Comparison of ENCODE assay signal across 17 cellular contexts in genomic region chr19:3936506-3937442, GRCh38. TPM values are rescaled to one million over a fixed set of nuclear protein-coding genes. Genes with fewer than 3 reads are reported as not detected.
DNase-seq lines count a peak whose midpoint lies in the region; ATAC-seq and TF ChIP-seq lines count a peak whose summit lies in the region.
"Had no signal": no experiment of that assay in that cellular context is flagged by ENCODE, and none has a peak within 500 bp of the region (broad histone marks: within the 10 kb centered on the region; RNA-seq: fewer than 3 reads in every experiment).

No MANE protein-coding gene starts in this region.

- H3K27me3 ChIP-seq in lower lobe of right lung (ENCODE audit: low read depth) (peaks cover 22% of the 10 kb centered on the region), dorsolateral prefrontal cortex (peaks cover 0 to 28% (median 12%) of the 10 kb centered on the region in 45 donors)

- ATAC-seq in Right ventricle myocardium inferior (peak; percentile 10), left cardiac atrium (no peak), SK-N-SH treated with all-trans-retinoic acid at 6 μM for 48 hours (peak; percentile 41; the same call in 2 of the 3 replicates), lower lobe of right lung (peak; percentile 31 to 40), HG02938 (IDR thresholded peaks at IDR 0.05; ENCODE audit: unreplicated experiment) (no peak)
- ATAC-seq in stimulated activated memory B cell treated with anti-CD40 and anti-IgM and Interleukin-4, amounts not matched to agents 10 μg/mL and 1 μg/mL and 100 μg/mL, for 72 hours, result peak; percentile 46
- ATAC-seq: GM12878, HCT116 had no signal

- no peaks in the 10 kb centered on the region for H3K9me3 ChIP-seq in lower lobe of right lung
- H3K9me3 ChIP-seq: BLaER1 had no signal

- no peak for TF ChIP-seq CTCF in lower lobe of right lung (IDR thresholded peaks at IDR 0.05)
- TF ChIP-seq CTCF in dorsolateral prefrontal cortex (IDR thresholded peaks at IDR 0.05 in 54 of 56, conservative IDR thresholded peaks at IDR 0.05 in 2 of 56; ENCODE audit: low read depth in 1 of 56, partially characterized antibody in 56 of 56), result no peak

- H3K4me1 Mint-ChIP-seq in stimulated activated memory B cell treated with anti-CD40 and anti-IgM and Interleukin-4, amounts not matched to agents 10 μg/mL and 1 μg/mL and 100 μg/mL, for 72 hours, result no peaks in the 10 kb centered on the region
- H3K4me1 Mint-ChIP-seq: IgD-negative memory B cell had no signal

- no peak overlapping the region for H3K27ac Mint-ChIP-seq in stimulated activated memory B cell treated with anti-CD40 and anti-IgM and Interleukin-4, amounts not matched to agents 10 μg/mL and 1 μg/mL and 100 μg/mL, for 72 hours
- H3K27ac Mint-ChIP-seq: IgD-negative memory B cell had no signal

- no peaks in the 10 kb centered on the region for H3K36me3 ChIP-seq in lower lobe of right lung
- H3K36me3 ChIP-seq: BLaER1 had no signal

- H3K36me3 Mint-ChIP-seq in stimulated activated memory B cell treated with anti-CD40 and anti-IgM and Interleukin-4, amounts not matched to agents 10 μg/mL and 1 μg/mL and 100 μg/mL, for 72 hours, result no peaks in the 10 kb centered on the region
- H3K36me3 Mint-ChIP-seq: IgD-negative memory B cell had no signal

- no peak overlapping the region for H3K4me3 ChIP-seq in lower lobe of right lung
- H3K4me3 ChIP-seq in dorsolateral prefrontal cortex, result no peak overlapping the region
- H3K4me3 ChIP-seq: BLaER1, GM12878 had no signal

- no peaks in the 10 kb centered on the region for H3K9me3 Mint-ChIP-seq in stimulated activated memory B cell treated with anti-CD40 and anti-IgM and Interleukin-4, amounts not matched to agents 10 μg/mL and 1 μg/mL and 100 μg/mL, for 72 hours
- H3K9me3 Mint-ChIP-seq: IgD-negative memory B cell had no signal

- no peak overlapping the region for H3K4me3 Mint-ChIP-seq in stimulated activated memory B cell treated with anti-CD40 and anti-IgM and Interleukin-4, amounts not matched to agents 10 μg/mL and 1 μg/mL and 100 μg/mL, for 72 hours
- H3K4me3 Mint-ChIP-seq: IgD-negative memory B cell had no signal

- DNase-seq in Right ventricle myocardium inferior (ENCODE audit: missing footprints) (no peak), left cardiac atrium (no peak), lower lobe of right lung (no peak), dorsolateral prefrontal cortex (no peak)
- DNase-seq in activated effector memory CD4-positive, alpha-beta T cell treated with Interleukin-2 at 50 U/mL for 16 hours, result no peak
- DNase-seq: AML-193, DMS 273 treated with DMSO at 0.1 percent for 48 hours had no signal

- peaks cover 48% of the 10 kb centered on the region for H3K27me3 Mint-ChIP-seq in stimulated activated memory B cell treated with anti-CD40 and anti-IgM and Interleukin-4, amounts not matched to agents 10 μg/mL and 1 μg/mL and 100 μg/mL, for 72 hours

- intact Hi-C loops in Right ventricle myocardium inferior (cut with DNase I), result no loop called here
- intact Hi-C loops in left cardiac atrium (cut with DNase I), result no loop called here
- intact Hi-C loops in lower lobe of right lung (cut with DNase I), result no loop called here
- intact Hi-C loops in dorsolateral prefrontal cortex (cut with DNase I), result no loop called here

- H3K27ac ChIP-seq in lower lobe of right lung (no peak overlapping the region), dorsolateral prefrontal cortex (no peak overlapping the region)
- H3K27ac ChIP-seq: 22Rv1, BLaER1 had no signal

- no peaks in the 10 kb centered on the region for H3K4me1 ChIP-seq in lower lobe of right lung

TF ChIP-seq in SK-N-SH treated with all-trans-retinoic acid at 6 μM for 48 hours, 23 proteins besides CTCF, POLR2A, EP300 and RAD21 (continues in another document):
- TF ChIP-seq SNAI2 (CRISPR knock-in tag; IDR thresholded peaks at IDR 0.05) (no peak), ZFP30 (CRISPR knock-in tag; IDR thresholded peaks at IDR 0.05) (no peak), BACH2 (CRISPR knock-in tag; IDR thresholded peaks at IDR 0.05; ENCODE audit: borderline replicate concordance) (no peak), TCF4 (CRISPR knock-in tag; IDR thresholded peaks at IDR 0.05; ENCODE audit: borderline replicate concordance) (no peak), CSRNP3 (CRISPR knock-in tag; IDR thresholded peaks at IDR 0.05) (no peak), POU6F1 (CRISPR knock-in tag; IDR thresholded peaks at IDR 0.05; ENCODE audit: borderline replicate concordance, low read depth) (no peak), TOX (CRISPR knock-in tag; IDR thresholded peaks at IDR 0.05; ENCODE audit: borderline replicate concordance) (no peak), ZFP3 (CRISPR knock-in tag; IDR thresholded peaks at IDR 0.05) (no peak), TSHZ2 (CRISPR knock-in tag; IDR thresholded peaks at IDR 0.05) (no peak), ISL1 (CRISPR knock-in tag; IDR thresholded peaks at IDR 0.05) (no peak), ZNF8 (CRISPR knock-in tag; IDR thresholded peaks at IDR 0.05) (no peak)

RNA-seq across cellular contexts. Expression of gene NMRK2, which starts 3.9 kb away (rescaled TPM):
- total RNA-seq in Right ventricle myocardium inferior, result 627 TPM
- total RNA-seq in left cardiac atrium, result 1,000 to 10,000 TPM; 1,098 to 1,409 TPM
- total RNA-seq in lower lobe of right lung, result not detected
- 1 to 10 TPM in 2 of 120 experiments, under 1 TPM in 9, not detected in 109; 0.36 to 1.5 (median 0.75) TPM for total RNA-seq in dorsolateral prefrontal cortex
- total RNA-seq: Daoy, GM12878, HT1080 had no signal

RNA-seq across cellular contexts. Expression of gene DAPK3, which starts 34.1 kb away (rescaled TPM):
- total RNA-seq in Right ventricle myocardium inferior (67.5 TPM), left cardiac atrium (10 to 100 TPM; 52.4 to 95.1 TPM), lower lobe of right lung (50.5 TPM), dorsolateral prefrontal cortex (10 to 100 TPM; 47.9 to 98.2 (median 67.8) TPM)

RNA-seq across cellular contexts. Expression of gene EEF2, which starts 48.5 kb away (rescaled TPM):
- total RNA-seq in Right ventricle myocardium inferior, result 2,154 TPM
- 1,000 to 10,000 TPM; 1,815 to 2,062 TPM for total RNA-seq in left cardiac atrium
- total RNA-seq in lower lobe of right lung, result 1,984 TPM
- 1,000 to 10,000 TPM in 114 of 120 experiments, 100 to 1,000 TPM in 6; 863 to 1,554 (median 1,176) TPM for total RNA-seq in dorsolateral prefrontal cortex

RNA-seq across cellular contexts. Expression of gene ATCAY, which starts 56.3 kb away (rescaled TPM):
- total RNA-seq in Right ventricle myocardium inferior, result not detected
- total RNA-seq in left cardiac atrium, result not detected
- not detected for total RNA-seq in lower lobe of right lung
- 100 to 1,000 TPM in 114 of 120 experiments, 10 to 100 TPM in 6; 54.5 to 223 (median 149) TPM for total RNA-seq in dorsolateral prefrontal cortex
- total RNA-seq: HT1080 had no signal

Comparison
In these comparisons a context has a peak if more than half of its experiments do, and no peak if none do; other contexts are left out.
1. ATAC-seq: peak in Right ventricle myocardium inferior (single experiment), SK-N-SH treated with all-trans-retinoic acid at 6 μM for 48 hours (single experiment), lower lobe of right lung (2 of 2) and stimulated activated memory B cell treated with anti-CD40 and anti-IgM and Interleukin-4, amounts not matched to agents 10 μg/mL and 1 μg/mL and 100 μg/mL, for 72 hours (single experiment); none in left cardiac atrium (0 of 2) and HG02938 (single experiment).
2. RNA of gene NMRK2, which starts 3.9 kb away (total RNA-seq): 1,098 to 1,409 TPM in left cardiac atrium and 627 TPM in Right ventricle myocardium inferior (single experiment); not detected in lower lobe of right lung (single experiment) and 0.36 to 1.5 TPM in dorsolateral prefrontal cortex; every median in the first group is over 100 times any median in the second.